Comparison of ENCODE assay signal across 19 cellular contexts in the genomic region with DNA sequence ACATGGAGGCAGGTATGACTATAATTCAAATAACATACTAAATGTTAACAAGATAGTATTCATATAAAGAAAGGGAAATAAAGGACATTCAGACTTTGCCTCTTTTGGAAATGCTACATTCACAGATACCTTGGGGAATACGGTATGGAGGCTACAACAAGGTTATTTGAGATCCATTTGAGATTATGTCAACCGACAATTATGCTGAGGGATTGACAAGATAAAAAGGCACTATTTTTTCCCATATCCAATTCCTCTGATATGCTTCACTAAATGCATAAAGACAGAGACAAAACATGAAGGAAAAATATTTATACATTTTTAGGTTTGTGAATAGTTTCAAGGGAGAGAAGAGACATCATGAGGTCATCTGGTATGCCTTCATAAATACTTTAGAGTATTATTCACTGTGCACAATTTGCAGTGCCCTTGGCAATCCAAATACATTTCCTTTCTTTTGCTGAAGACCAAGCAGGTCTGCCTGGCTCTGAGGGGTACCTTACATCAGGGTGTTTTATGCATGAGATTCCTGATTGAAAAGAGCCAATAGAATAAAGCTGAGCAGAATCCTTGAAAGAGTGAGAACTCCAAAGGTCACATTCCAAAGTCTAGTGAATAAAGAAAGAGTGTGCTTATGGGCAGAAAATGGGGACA.
"Had no signal": no experiment of that assay in that cellular context is flagged by ENCODE, and none has a peak within 500 bp of the region (broad histone marks: within the 10 kb centered on the region; RNA-seq: fewer than 3 reads in every experiment).

No MANE protein-coding gene starts in this region.

- H3K4me3 Mint-ChIP-seq: activated naive CD4-positive, alpha-beta T cell treated with anti-CD3 and anti-CD28 coated beads, Interleukin-2, amount 10 ng/mL, durations not matched to agents 7 days and 5 days; activated naive CD8-positive, alpha-beta T cell treated with anti-CD3 and anti-CD28 coated beads, Interleukin-2, amount 50 U/mL, for 24 hours; activated T-cell treated with anti-CD3 and anti-CD28 coated beads, Interleukin-2, amount 50 U/mL, for 4 hours; neural progenitor cell; stimulated activated naive CD8-positive, alpha-beta T cell treated with anti-CD3 and anti-CD28 coated beads, Interleukin-15, Interleukin-2, amounts not matched to agents 100 ng/mL and 50 ng/mL, for 24 hours; T-helper 17 cell had no signal

- H3K27me3 ChIP-seq: hepatocyte, neural progenitor cell, right atrium auricular region, transverse colon, vagina had no signal

- H3K9ac ChIP-seq: neural progenitor cell had no signal

- H3K4me2 ChIP-seq: hepatocyte, neural progenitor cell had no signal

- H3K27me3 Mint-ChIP-seq: activated naive CD4-positive, alpha-beta T cell treated with anti-CD3 and anti-CD28 coated beads, Interleukin-2, amount 10 ng/mL, durations not matched to agents 7 days and 5 days; activated naive CD8-positive, alpha-beta T cell treated with anti-CD3 and anti-CD28 coated beads, Interleukin-2, amount 50 U/mL, for 24 hours; stimulated activated naive CD8-positive, alpha-beta T cell treated with anti-CD3 and anti-CD28 coated beads, Interleukin-15, Interleukin-2, amounts not matched to agents 100 ng/mL and 50 ng/mL, for 24 hours; T-helper 17 cell had no signal

- H3K9me3 ChIP-seq: prostate gland, right atrium auricular region, transverse colon, vagina had no signal

- H3K4me3 ChIP-seq: hepatocyte, neural progenitor cell, prostate gland, right atrium auricular region, transverse colon, vagina had no signal

- H3K27ac Mint-ChIP-seq: activated naive CD4-positive, alpha-beta T cell treated with anti-CD3 and anti-CD28 coated beads, Interleukin-2, amount 10 ng/mL, durations not matched to agents 7 days and 5 days; activated naive CD8-positive, alpha-beta T cell treated with anti-CD3 and anti-CD28 coated beads, Interleukin-2, amount 50 U/mL, for 24 hours; neural progenitor cell; stimulated activated naive CD8-positive, alpha-beta T cell treated with anti-CD3 and anti-CD28 coated beads, Interleukin-15, Interleukin-2, amounts not matched to agents 100 ng/mL and 50 ng/mL, for 24 hours; T-helper 17 cell had no signal

- H3K36me3 ChIP-seq: neural progenitor cell, prostate gland, right atrium auricular region, transverse colon, vagina had no signal

- ATAC-seq: activated naive CD8-positive, alpha-beta T cell treated with anti-CD3 and anti-CD28 coated beads, Interleukin-2, amount 50 U/mL, for 24 hours; activated T-cell treated with anti-CD3 and anti-CD28 coated beads, Interleukin-2, amount 50 U/mL, for 4 hours; left lobe of liver; T-helper 17 cell had no signal

- H3K79me2 ChIP-seq: hepatocyte had no signal

- H3K36me3 Mint-ChIP-seq: activated naive CD4-positive, alpha-beta T cell treated with anti-CD3 and anti-CD28 coated beads, Interleukin-2, amount 10 ng/mL, durations not matched to agents 7 days and 5 days; neural progenitor cell had no signal

- H3K4me1 ChIP-seq: neural progenitor cell, prostate gland, right atrium auricular region, transverse colon, vagina had no signal

- H3K9me3 Mint-ChIP-seq: neural progenitor cell had no signal

- DNase-seq: activated CD4-positive, alpha-beta T cell treated with anti-CD3 and anti-CD28 coated beads, Interleukin-2, amount 50 U/mL, for 1 hour; activated CD4-positive, CD25-positive, alpha-beta regulatory T cell treated with anti-CD3 and anti-CD28 coated beads, Interleukin-2, amount 50 U/mL, for 72 hours; activated CD8-positive, alpha-beta memory T cell treated with anti-CD3 and anti-CD28 coated beads, Interleukin-2, amount 50 U/mL, for 4 hours; activated naive CD4-positive, alpha-beta T cell treated with anti-CD3 and anti-CD28 coated beads, Interleukin-2, amount 10 ng/mL, durations not matched to agents 7 days and 5 days; activated naive CD8-positive, alpha-beta T cell treated with anti-CD3 and anti-CD28 coated beads, Interleukin-2, amount 50 U/mL, for 24 hours; activated T-cell treated with anti-CD3 and anti-CD28 coated beads, Interleukin-2, amount 50 U/mL, for 4 hours; aorta; dermis blood vessel endothelial cell; effector memory CD4-positive, alpha-beta T cell; T-helper 17 cell; transverse colon had no signal

- H3K4me1 Mint-ChIP-seq: activated naive CD4-positive, alpha-beta T cell treated with anti-CD3 and anti-CD28 coated beads, Interleukin-2, amount 10 ng/mL, durations not matched to agents 7 days and 5 days; activated naive CD8-positive, alpha-beta T cell treated with anti-CD3 and anti-CD28 coated beads, Interleukin-2, amount 50 U/mL, for 24 hours; T-helper 17 cell had no signal

- H2AFZ ChIP-seq: hepatocyte, neural progenitor cell had no signal

- H3K27ac ChIP-seq: hepatocyte, neural progenitor cell, prostate gland, right atrium auricular region, transverse colon, vagina, VCaP had no signal
